ENCODE assay signal across 2 cellular contexts in genomic region chr15:28694006-28694751, GRCh38. TPM values are rescaled to one million over a fixed set of nuclear protein-coding genes. Genes with fewer than 3 reads are reported as not detected.
"Had no signal": no experiment of that assay in that cellular context is flagged by ENCODE, and none has a peak within 500 bp of the region (broad histone marks: within the 10 kb centered on the region; RNA-seq: fewer than 3 reads in every experiment).

No MANE protein-coding gene starts in this region.

RNA-seq across cellular contexts. Expression of gene GOLGA8M, which starts 18.0 kb away (rescaled TPM):
- total RNA-seq: SK-MEL-5, WTC11 had no signal
